1 cellular context compared by ENCODE assay signal in the genomic region with DNA sequence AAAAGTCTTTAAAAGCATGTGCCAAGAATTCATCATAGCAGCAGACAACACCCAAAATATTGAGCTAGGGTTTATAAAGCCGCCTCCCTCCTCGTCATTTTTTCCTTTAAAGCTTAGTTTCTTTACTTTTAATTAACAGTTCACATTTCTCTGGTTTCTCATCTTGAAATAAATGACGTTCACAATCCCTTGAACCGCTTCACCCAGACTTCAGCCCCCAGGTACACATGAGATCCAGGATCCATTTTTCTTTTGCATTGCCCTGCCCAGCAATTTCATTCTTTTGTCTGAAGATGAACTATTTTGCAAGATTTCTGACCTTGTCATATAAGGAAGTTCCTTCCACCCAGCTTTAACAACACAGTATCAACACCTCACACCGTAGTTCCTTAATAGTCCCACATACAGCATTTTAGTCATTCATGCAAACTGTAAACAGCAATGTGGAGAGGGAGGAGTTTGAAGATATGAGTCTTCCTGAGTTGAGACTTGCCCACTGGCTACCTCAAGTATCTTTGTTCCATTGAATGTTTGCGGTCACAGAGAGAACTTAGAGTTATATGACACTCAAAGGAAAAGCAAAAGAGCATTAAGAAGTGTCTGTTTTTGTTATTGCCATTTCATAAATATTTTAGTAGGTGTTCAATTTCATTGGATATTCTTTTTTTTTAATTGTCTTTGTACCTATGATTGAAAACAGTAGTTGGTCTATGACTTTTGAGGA.
A peak's percentile ranks its signal among the peaks of the same experiment; 100 is the strongest.
TF ChIP-seq lines count a peak whose summit lies in the region.

No MANE protein-coding gene starts in this region.

TF ChIP-seq in K562, 482 proteins besides CTCF, POLR2A, EP300 and RAD21 (continued from another document and continues in another):
- TF ChIP-seq, protein P1, sequence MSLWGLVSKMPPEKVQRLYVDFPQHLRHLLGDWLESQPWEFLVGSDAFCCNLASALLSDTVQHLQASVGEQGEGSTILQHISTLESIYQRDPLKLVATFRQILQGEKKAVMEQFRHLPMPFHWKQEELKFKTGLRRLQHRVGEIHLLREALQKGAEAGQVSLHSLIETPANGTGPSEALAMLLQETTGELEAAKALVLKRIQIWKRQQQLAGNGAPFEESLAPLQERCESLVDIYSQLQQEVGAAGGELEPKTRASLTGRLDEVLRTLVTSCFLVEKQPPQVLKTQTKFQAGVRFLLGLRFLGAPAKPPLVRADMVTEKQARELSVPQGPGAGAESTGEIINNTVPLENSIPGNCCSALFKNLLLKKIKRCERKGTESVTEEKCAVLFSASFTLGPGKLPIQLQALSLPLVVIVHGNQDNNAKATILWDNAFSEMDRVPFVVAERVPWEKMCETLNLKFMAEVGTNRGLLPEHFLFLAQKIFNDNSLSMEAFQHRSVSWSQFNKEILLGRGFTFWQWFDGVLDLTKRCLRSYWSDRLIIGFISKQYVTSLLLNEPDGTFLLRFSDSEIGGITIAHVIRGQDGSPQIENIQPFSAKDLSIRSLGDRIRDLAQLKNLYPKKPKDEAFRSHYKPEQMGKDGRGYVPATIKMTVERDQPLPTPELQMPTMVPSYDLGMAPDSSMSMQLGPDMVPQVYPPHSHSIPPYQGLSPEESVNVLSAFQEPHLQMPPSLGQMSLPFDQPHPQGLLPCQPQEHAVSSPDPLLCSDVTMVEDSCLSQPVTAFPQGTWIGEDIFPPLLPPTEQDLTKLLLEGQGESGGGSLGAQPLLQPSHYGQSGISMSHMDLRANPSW (CRISPR knock-in tag; IDR thresholded peaks at IDR 0.05): no peak
- TF ChIP-seq SMAD4 (CRISPR knock-in tag; conservative IDR thresholded peaks at IDR 0.05) (no peak), KAT8 (IDR thresholded peaks at IDR 0.05; ENCODE audit: low read depth) (no peak), NR4A1 (CRISPR knock-in tag; IDR thresholded peaks at IDR 0.05) (no peak), NR4A1 (tag; IDR thresholded peaks at IDR 0.05) (no peak; the same call in 1 of the 2 replicates), DACH1 (IDR thresholded peaks at IDR 0.05; ENCODE audit: partially characterized antibody) (no peak), ZC3H4 (CRISPR knock-in tag; IDR thresholded peaks at IDR 0.05; ENCODE audit: borderline replicate concordance) (no peak), HMGN3 (IDR thresholded peaks at IDR 0.05; ENCODE audit: borderline replicate concordance, extremely low read depth, insufficient read length, low read depth, low read length) (no peak), ELF2 (CRISPR knock-in tag; IDR thresholded peaks at IDR 0.05) (no peak), NCOA1 (IDR thresholded peaks at IDR 0.05; ENCODE audit: low read depth) (0 out of 2 replicates have a peak, but pooled peaks have one; percentile 22), MTA3 (IDR thresholded peaks at IDR 0.05; ENCODE audit: borderline replicate concordance) (no peak; the same call in 1 of the 2 replicates), ZNF12 (CRISPR knock-in tag; IDR thresholded peaks at IDR 0.05) (no peak), CBFA2T3 (IDR thresholded peaks at IDR 0.05) (peak; percentile 85), ZNF121 (CRISPR knock-in tag; conservative IDR thresholded peaks at IDR 0.05) (no peak), MAZ (CRISPR knock-in tag; conservative IDR thresholded peaks at IDR 0.05 in 1 of 2, IDR thresholded peaks at IDR 0.05 in 1 of 2) (no peak; a peak in 1 of 4 replicates), ZNF41 (CRISPR knock-in tag; conservative IDR thresholded peaks at IDR 0.05) (no peak), MEIS2 (IDR thresholded peaks at IDR 0.05; ENCODE audit: partially characterized antibody) (peak; percentile 45), TEAD4 (IDR thresholded peaks at IDR 0.05; ENCODE audit: low read length) (peak; percentile 92), TEAD4 (CRISPR knock-in tag; IDR thresholded peaks at IDR 0.05; ENCODE audit: borderline replicate concordance) (no peak), PPARD (CRISPR knock-in tag; IDR thresholded peaks at IDR 0.05) (no peak), CHD1 (IDR thresholded peaks at IDR 0.05; ENCODE audit: low read length) (no peak), HCFC1 (IDR thresholded peaks at IDR 0.05; ENCODE audit: low read depth, low read length) (no peak), ERF (CRISPR knock-in tag; IDR thresholded peaks at IDR 0.05) (no peak), ZNF316 (IDR thresholded peaks at IDR 0.05) (peak; percentile 61), NRF1 (conservative IDR thresholded peaks at IDR 0.05 in 1 of 2, IDR thresholded peaks at IDR 0.05 in 1 of 2) (peak; percentile 58 to 66), PCBP2 (IDR thresholded peaks at IDR 0.05; ENCODE audit: low read depth, low read length, poor library complexity, severe bottlenecking) (no peak), ZNF263 (CRISPR knock-in tag; IDR thresholded peaks at IDR 0.05; ENCODE audit: borderline replicate concordance) (no peak), POU5F1 (IDR thresholded peaks at IDR 0.05; ENCODE audit: borderline replicate concordance, low read depth, low read length, partially characterized antibody) (no peak), ZKSCAN3 (CRISPR knock-in tag; IDR thresholded peaks at IDR 0.05) (no peak), SETDB1 (IDR thresholded peaks at IDR 0.05; ENCODE audit: low read length) (no peak), DIDO1 (tag; IDR thresholded peaks at IDR 0.05; ENCODE audit: low read depth) (no peak), ARID1B (IDR thresholded peaks at IDR 0.05) (peak; percentile 90)
- TF ChIP-seq, protein P2, sequence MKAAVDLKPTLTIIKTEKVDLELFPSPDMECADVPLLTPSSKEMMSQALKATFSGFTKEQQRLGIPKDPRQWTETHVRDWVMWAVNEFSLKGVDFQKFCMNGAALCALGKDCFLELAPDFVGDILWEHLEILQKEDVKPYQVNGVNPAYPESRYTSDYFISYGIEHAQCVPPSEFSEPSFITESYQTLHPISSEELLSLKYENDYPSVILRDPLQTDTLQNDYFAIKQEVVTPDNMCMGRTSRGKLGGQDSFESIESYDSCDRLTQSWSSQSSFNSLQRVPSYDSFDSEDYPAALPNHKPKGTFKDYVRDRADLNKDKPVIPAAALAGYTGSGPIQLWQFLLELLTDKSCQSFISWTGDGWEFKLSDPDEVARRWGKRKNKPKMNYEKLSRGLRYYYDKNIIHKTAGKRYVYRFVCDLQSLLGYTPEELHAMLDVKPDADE (conservative IDR thresholded peaks at IDR 0.05; ENCODE audit: control insufficient read depth, low read depth, low read length): no peak
- TF ChIP-seq, protein P3, sequence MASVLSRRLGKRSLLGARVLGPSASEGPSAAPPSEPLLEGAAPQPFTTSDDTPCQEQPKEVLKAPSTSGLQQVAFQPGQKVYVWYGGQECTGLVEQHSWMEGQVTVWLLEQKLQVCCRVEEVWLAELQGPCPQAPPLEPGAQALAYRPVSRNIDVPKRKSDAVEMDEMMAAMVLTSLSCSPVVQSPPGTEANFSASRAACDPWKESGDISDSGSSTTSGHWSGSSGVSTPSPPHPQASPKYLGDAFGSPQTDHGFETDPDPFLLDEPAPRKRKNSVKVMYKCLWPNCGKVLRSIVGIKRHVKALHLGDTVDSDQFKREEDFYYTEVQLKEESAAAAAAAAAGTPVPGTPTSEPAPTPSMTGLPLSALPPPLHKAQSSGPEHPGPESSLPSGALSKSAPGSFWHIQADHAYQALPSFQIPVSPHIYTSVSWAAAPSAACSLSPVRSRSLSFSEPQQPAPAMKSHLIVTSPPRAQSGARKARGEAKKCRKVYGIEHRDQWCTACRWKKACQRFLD (CRISPR knock-in tag; IDR thresholded peaks at IDR 0.05): no peak
- TF ChIP-seq, protein P4, sequence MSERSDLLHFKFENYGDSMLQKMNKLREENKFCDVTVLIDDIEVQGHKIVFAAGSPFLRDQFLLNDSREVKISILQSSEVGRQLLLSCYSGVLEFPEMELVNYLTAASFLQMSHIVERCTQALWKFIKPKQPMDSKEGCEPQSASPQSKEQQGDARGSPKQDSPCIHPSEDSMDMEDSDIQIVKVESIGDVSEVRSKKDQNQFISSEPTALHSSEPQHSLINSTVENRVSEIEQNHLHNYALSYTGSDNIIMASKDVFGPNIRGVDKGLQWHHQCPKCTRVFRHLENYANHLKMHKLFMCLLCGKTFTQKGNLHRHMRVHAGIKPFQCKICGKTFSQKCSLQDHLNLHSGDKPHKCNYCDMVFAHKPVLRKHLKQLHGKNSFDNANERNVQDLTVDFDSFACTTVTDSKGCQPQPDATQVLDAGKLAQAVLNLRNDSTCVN (CRISPR knock-in tag; IDR thresholded peaks at IDR 0.05): no peak
- TF ChIP-seq, protein P5, sequence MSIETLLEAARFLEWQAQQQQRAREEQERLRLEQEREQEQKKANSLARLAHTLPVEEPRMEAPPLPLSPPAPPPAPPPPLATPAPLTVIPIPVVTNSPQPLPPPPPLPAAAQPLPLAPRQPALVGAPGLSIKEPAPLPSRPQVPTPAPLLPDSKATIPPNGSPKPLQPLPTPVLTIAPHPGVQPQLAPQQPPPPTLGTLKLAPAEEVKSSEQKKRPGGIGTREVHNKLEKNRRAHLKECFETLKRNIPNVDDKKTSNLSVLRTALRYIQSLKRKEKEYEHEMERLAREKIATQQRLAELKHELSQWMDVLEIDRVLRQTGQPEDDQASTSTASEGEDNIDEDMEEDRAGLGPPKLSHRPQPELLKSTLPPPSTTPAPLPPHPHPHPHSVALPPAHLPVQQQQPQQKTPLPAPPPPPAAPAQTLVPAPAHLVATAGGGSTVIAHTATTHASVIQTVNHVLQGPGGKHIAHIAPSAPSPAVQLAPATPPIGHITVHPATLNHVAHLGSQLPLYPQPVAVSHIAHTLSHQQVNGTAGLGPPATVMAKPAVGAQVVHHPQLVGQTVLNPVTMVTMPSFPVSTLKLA (conservative IDR thresholded peaks at IDR 0.05): peak; percentile 26 to 62; a peak in 3 of 4 replicates
- TF ChIP-seq, protein P6, sequence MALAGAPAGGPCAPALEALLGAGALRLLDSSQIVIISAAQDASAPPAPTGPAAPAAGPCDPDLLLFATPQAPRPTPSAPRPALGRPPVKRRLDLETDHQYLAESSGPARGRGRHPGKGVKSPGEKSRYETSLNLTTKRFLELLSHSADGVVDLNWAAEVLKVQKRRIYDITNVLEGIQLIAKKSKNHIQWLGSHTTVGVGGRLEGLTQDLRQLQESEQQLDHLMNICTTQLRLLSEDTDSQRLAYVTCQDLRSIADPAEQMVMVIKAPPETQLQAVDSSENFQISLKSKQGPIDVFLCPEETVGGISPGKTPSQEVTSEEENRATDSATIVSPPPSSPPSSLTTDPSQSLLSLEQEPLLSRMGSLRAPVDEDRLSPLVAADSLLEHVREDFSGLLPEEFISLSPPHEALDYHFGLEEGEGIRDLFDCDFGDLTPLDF (CRISPR knock-in tag; IDR thresholded peaks at IDR 0.05): no peak
- TF ChIP-seq, protein P7, sequence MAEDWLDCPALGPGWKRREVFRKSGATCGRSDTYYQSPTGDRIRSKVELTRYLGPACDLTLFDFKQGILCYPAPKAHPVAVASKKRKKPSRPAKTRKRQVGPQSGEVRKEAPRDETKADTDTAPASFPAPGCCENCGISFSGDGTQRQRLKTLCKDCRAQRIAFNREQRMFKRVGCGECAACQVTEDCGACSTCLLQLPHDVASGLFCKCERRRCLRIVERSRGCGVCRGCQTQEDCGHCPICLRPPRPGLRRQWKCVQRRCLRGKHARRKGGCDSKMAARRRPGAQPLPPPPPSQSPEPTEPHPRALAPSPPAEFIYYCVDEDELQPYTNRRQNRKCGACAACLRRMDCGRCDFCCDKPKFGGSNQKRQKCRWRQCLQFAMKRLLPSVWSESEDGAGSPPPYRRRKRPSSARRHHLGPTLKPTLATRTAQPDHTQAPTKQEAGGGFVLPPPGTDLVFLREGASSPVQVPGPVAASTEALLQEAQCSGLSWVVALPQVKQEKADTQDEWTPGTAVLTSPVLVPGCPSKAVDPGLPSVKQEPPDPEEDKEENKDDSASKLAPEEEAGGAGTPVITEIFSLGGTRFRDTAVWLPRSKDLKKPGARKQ (CRISPR knock-in tag; IDR thresholded peaks at IDR 0.05): no peak
- TF ChIP-seq, protein P8, sequence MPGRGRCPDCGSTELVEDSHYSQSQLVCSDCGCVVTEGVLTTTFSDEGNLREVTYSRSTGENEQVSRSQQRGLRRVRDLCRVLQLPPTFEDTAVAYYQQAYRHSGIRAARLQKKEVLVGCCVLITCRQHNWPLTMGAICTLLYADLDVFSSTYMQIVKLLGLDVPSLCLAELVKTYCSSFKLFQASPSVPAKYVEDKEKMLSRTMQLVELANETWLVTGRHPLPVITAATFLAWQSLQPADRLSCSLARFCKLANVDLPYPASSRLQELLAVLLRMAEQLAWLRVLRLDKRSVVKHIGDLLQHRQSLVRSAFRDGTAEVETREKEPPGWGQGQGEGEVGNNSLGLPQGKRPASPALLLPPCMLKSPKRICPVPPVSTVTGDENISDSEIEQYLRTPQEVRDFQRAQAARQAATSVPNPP (IDR thresholded peaks at IDR 0.05; ENCODE audit: borderline replicate concordance, insufficient read depth, insufficient read length): no peak
- TF ChIP-seq, protein P9, sequence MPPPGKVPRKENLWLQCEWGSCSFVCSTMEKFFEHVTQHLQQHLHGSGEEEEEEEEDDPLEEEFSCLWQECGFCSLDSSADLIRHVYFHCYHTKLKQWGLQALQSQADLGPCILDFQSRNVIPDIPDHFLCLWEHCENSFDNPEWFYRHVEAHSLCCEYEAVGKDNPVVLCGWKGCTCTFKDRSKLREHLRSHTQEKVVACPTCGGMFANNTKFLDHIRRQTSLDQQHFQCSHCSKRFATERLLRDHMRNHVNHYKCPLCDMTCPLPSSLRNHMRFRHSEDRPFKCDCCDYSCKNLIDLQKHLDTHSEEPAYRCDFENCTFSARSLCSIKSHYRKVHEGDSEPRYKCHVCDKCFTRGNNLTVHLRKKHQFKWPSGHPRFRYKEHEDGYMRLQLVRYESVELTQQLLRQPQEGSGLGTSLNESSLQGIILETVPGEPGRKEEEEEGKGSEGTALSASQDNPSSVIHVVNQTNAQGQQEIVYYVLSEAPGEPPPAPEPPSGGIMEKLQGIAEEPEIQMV (tag; conservative IDR thresholded peaks at IDR 0.05; ENCODE audit: low read depth): no peak
- TF ChIP-seq, protein P10, sequence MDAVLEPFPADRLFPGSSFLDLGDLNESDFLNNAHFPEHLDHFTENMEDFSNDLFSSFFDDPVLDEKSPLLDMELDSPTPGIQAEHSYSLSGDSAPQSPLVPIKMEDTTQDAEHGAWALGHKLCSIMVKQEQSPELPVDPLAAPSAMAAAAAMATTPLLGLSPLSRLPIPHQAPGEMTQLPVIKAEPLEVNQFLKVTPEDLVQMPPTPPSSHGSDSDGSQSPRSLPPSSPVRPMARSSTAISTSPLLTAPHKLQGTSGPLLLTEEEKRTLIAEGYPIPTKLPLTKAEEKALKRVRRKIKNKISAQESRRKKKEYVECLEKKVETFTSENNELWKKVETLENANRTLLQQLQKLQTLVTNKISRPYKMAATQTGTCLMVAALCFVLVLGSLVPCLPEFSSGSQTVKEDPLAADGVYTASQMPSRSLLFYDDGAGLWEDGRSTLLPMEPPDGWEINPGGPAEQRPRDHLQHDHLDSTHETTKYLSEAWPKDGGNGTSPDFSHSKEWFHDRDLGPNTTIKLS (IDR thresholded peaks at IDR 0.05; ENCODE audit: borderline replicate concordance, low read depth): no peak
- TF ChIP-seq, protein P11, sequence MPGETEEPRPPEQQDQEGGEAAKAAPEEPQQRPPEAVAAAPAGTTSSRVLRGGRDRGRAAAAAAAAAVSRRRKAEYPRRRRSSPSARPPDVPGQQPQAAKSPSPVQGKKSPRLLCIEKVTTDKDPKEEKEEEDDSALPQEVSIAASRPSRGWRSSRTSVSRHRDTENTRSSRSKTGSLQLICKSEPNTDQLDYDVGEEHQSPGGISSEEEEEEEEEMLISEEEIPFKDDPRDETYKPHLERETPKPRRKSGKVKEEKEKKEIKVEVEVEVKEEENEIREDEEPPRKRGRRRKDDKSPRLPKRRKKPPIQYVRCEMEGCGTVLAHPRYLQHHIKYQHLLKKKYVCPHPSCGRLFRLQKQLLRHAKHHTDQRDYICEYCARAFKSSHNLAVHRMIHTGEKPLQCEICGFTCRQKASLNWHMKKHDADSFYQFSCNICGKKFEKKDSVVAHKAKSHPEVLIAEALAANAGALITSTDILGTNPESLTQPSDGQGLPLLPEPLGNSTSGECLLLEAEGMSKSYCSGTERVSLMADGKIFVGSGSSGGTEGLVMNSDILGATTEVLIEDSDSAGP (CRISPR knock-in tag; IDR thresholded peaks at IDR 0.05): no peak
